In genomic region chr13:107111248-107111647, GRCh38 we compare ENCODE assay signal across 35 cellular contexts.
DNase-seq lines count a peak whose midpoint lies in the region; ATAC-seq, FAIRE-seq and TF ChIP-seq lines count a peak whose summit lies in the region.
"Had no signal": no experiment of that assay in that cellular context is flagged by ENCODE, and none has a peak within 500 bp of the region (broad histone marks: within the 10 kb centered on the region; RNA-seq: fewer than 3 reads in every experiment).

No MANE protein-coding gene starts in this region.

- H3K27me3 ChIP-seq in small intestine (ENCODE audit: control insufficient read depth in 2 of 2, insufficient read depth in 2 of 2, low read length in 2 of 2) (no peaks in the 10 kb centered on the region), esophagus muscularis mucosa (no peaks in the 10 kb centered on the region)
- H3K27me3 ChIP-seq: BLaER1; BLaER1 treated with 17β-estradiol and CSF1 and Interleukin-3, amounts not matched to agents 10 nM and 100 nM had no signal

- H3K27ac ChIP-seq in small intestine (ENCODE audit: low read depth in 1 of 2, low read length in 1 of 2), result no peak overlapping the region
- H3K27ac ChIP-seq in esophagus muscularis mucosa (replicated peaks in 1 of 4), result no peak overlapping the region
- H3K27ac ChIP-seq: 22Rv1; A549; BLaER1; BLaER1 treated with 17β-estradiol and CSF1 and Interleukin-3, amounts not matched to agents 10 nM and 100 nM; C4-2B had no signal

- DNase-seq in left colon (no peak), mucosa of descending colon (no peak), small intestine (peak; percentile 35), NCI-H2107 (lab: John Stamatoyannopoulos, UW) (no peak), esophagus muscularis mucosa (ENCODE audit: extremely low spot score) (no peak)
- DNase-seq: 8988T; ACHN; AML-193; BE2C; C1 segment of cervical spinal cord; Caco-2; Calu3; CD4-positive, alpha-beta memory T cell; CD4-positive, alpha-beta T cell; CD4-positive, CD25-positive, alpha-beta regulatory T cell; CD8-positive, alpha-beta memory T cell; CD8-positive, alpha-beta T cell; COR-L47; DMS 273 treated with DMSO at 0.1 percent for 48 hours; DMS153; DMS53; DMS79; DMS79 treated with DMSO at 0.1 percent for 48 hours; DND-41; EL had no signal

- peak; percentile 98 for ATAC-seq in left colon
- ATAC-seq in mucosa of descending colon, result peak; percentile 86
- ATAC-seq in HG03378 (IDR thresholded peaks at IDR 0.05; ENCODE audit: unreplicated experiment), result no peak
- ATAC-seq in GM21825 (IDR thresholded peaks at IDR 0.05; ENCODE audit: unreplicated experiment), result no peak
- ATAC-seq: A549; CD8-positive, alpha-beta T cell had no signal

- TF ChIP-seq EP300 in esophagus muscularis mucosa (IDR thresholded peaks at IDR 0.05), result no peak

- peak; percentile 91 for FAIRE-seq in colon (lab: Jason Lieb, UNC)
- FAIRE-seq in small intestine (lab: Jason Lieb, UNC), result no peak
- FAIRE-seq: A204.1, A549, D721Med had no signal

- no peaks in the 10 kb centered on the region for H3K4me1 ChIP-seq in mucosa of descending colon (ENCODE audit: low read depth)
- no peaks in the 10 kb centered on the region for H3K4me1 ChIP-seq in small intestine (ENCODE audit: control insufficient read depth in 2 of 2, insufficient read depth in 1 of 2, low read depth in 1 of 2, low read length in 1 of 2)
- no peaks in the 10 kb centered on the region for H3K4me1 ChIP-seq in esophagus muscularis mucosa
- H3K4me1 ChIP-seq: A549; BE2C; BLaER1; BLaER1 treated with 17β-estradiol and CSF1 and Interleukin-3, amounts not matched to agents 10 nM and 100 nM; Caco-2 had no signal

- no peak overlapping the region for H3K4me3 ChIP-seq in mucosa of descending colon
- H3K4me3 ChIP-seq in small intestine (ENCODE audit: low read depth in 1 of 2, low read length in 2 of 2), result no peak overlapping the region
- no peak overlapping the region for H3K4me3 ChIP-seq in esophagus muscularis mucosa
- H3K4me3 ChIP-seq: A549; BLaER1; BLaER1 treated with 17β-estradiol and CSF1 and Interleukin-3, amounts not matched to agents 10 nM and 100 nM had no signal

- TF ChIP-seq CTCF in mucosa of descending colon (IDR thresholded peaks at IDR 0.05) (no peak), esophagus muscularis mucosa (IDR thresholded peaks at IDR 0.05) (no peak)

- peaks cover 8% of the 10 kb centered on the region for H3K9me3 ChIP-seq in mucosa of descending colon
- no peaks in the 10 kb centered on the region for H3K9me3 ChIP-seq in small intestine (ENCODE audit: control insufficient read depth, low read depth)
- H3K9me3 ChIP-seq in esophagus muscularis mucosa, result peaks cover 0 to 5% (median 0%) of the 10 kb centered on the region in 4 donors
- H3K9me3 ChIP-seq: A549, BE2C had no signal

- intact Hi-C loops in left colon (cut with DNase I, micrococcal nuclease), result no loop called here
- intact Hi-C loops in mucosa of descending colon (cut with DNase I, micrococcal nuclease), result no loop called here
- intact Hi-C loops in esophagus muscularis mucosa (cut with DNase I), result no loop called here

- no peak for TF ChIP-seq POLR2A in esophagus muscularis mucosa (IDR thresholded peaks at IDR 0.05; ENCODE audit: low read depth)

- 68 to 91% (median 79%) methylated on average over 1 of the region's 1 CpG for WGBS in small intestine, 3 donors
- 96% methylated on average over 1 of the region's 1 CpG for WGBS in esophagus muscularis mucosa

- H3K36me3 ChIP-seq in mucosa of descending colon (ENCODE audit: low read depth) (no peaks in the 10 kb centered on the region), small intestine (ENCODE audit: control insufficient read depth in 2 of 2, insufficient read depth in 2 of 2, low read length in 2 of 2) (no peaks in the 10 kb centered on the region), esophagus muscularis mucosa (no peaks in the 10 kb centered on the region)
- H3K36me3 ChIP-seq: BE2C had no signal

Comparison
In these comparisons a context has a peak if more than half of its experiments do, and no peak if none do; other contexts are left out.
1. ATAC-seq: peak in left colon (single experiment) and mucosa of descending colon (single experiment); none in HG03378 (single experiment) and GM21825 (single experiment).